In the genomic region with DNA sequence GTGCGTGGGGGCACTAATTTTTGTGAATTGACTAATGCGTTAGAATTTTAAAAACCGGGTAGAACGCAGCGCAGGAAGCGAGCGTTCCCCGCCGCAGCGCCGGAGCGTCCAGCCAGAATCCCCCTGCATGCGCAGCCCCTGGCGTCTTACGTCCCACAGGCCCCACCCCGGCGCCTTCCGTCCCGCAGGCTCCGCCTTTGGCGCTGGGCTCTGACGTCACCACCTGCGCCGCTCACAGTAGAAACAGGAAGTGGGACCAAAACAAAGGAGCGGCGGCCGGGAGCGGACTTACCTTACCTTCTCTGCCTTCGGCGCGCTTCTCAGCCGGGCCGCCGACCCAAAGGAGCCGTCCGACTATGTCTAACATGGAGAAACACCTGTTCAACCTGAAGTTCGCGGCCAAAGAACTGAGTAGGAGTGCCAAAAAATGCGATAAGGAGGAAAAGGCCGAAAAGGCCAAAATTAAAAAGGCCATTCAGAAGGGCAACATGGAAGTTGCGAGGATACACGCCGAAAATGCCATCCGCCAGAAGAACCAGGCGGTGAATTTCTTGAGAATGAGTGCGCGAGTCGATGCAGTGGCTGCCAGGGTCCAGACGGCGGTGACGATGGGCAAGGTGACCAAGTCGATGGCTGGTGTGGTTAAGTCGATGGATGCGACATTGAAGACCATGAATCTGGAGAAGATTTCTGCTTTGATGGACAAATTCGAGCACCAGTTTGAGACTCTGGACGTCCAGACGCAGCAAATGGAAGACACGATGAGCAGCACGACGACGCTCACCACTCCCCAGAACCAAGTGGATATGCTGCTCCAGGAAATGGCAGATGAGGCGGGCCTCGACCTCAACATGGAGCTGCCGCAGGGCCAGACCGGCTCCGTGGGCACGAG, we compare ENCODE assay signal across 1 cellular context.
TF ChIP-seq lines count a peak whose summit lies in the region.

TSS of gene CHMP1B (plus strand) at position 258 of the 892 bp plus-strand sequence. CDS start at position 357, 99 bp downstream.

TF ChIP-seq in HepG2, 621 proteins besides CTCF, POLR2A, EP300 and RAD21 (continued from another document and continues in another):
- TF ChIP-seq FOXK1 (CRISPR knock-in tag; IDR thresholded peaks at IDR 0.05; ENCODE audit: borderline replicate concordance, low read depth) (peak; percentile 100), REPIN1 (CRISPR knock-in tag; IDR thresholded peaks at IDR 0.05; ENCODE audit: borderline replicate concordance, low read depth) (no peak), ZNF556 (CRISPR knock-in tag; IDR thresholded peaks at IDR 0.05; ENCODE audit: borderline replicate concordance) (peak; percentile 94; the same call in 1 of the 2 replicates), FIP1L1 (IDR thresholded peaks at IDR 0.05; ENCODE audit: borderline replicate concordance, insufficient read depth, low read depth, low read length) (no peak), KAT7 (CRISPR knock-in tag; IDR thresholded peaks at IDR 0.05; ENCODE audit: borderline replicate concordance) (peak; percentile 87; the same call in 1 of the 2 replicates), ZNF589 (CRISPR knock-in tag; conservative IDR thresholded peaks at IDR 0.05) (no peak), FOSL1 (CRISPR knock-in tag; IDR thresholded peaks at IDR 0.05; ENCODE audit: borderline replicate concordance) (no peak), SIX1 (CRISPR knock-in tag; IDR thresholded peaks at IDR 0.05; ENCODE audit: borderline replicate concordance) (no peak; the same call in 1 of the 2 replicates), GMEB1 (CRISPR knock-in tag; IDR thresholded peaks at IDR 0.05; ENCODE audit: borderline replicate concordance) (peak; percentile 99), ZBTB4 (CRISPR knock-in tag; IDR thresholded peaks at IDR 0.05; ENCODE audit: borderline replicate concordance) (peak; percentile 91; the same call in 1 of the 2 replicates), ZNF232 (CRISPR knock-in tag; IDR thresholded peaks at IDR 0.05; ENCODE audit: borderline replicate concordance) (peak; percentile 57; the same call in 1 of the 2 replicates), ZNF552 (CRISPR knock-in tag; IDR thresholded peaks at IDR 0.05; ENCODE audit: borderline replicate concordance) (0 out of 2 replicates have a peak, but pooled peaks have one; percentile 48), SIX4 (CRISPR knock-in tag; IDR thresholded peaks at IDR 0.05) (peak; percentile 49; the same call in 1 of the 2 replicates), PRDM15 (CRISPR knock-in tag; IDR thresholded peaks at IDR 0.05) (peak; percentile 94), TBX2 (CRISPR knock-in tag; IDR thresholded peaks at IDR 0.05; ENCODE audit: borderline replicate concordance) (peak; percentile 63; the same call in 1 of the 2 replicates), ZNF546 (CRISPR knock-in tag; conservative IDR thresholded peaks at IDR 0.05) (peak; percentile 60; the same call in 1 of the 2 replicates), FOXO1 (CRISPR knock-in tag; IDR thresholded peaks at IDR 0.05) (peak; percentile 68), HIVEP1 (CRISPR knock-in tag; IDR thresholded peaks at IDR 0.05) (peak; percentile 59), SALL2 (CRISPR knock-in tag; IDR thresholded peaks at IDR 0.05) (peak; percentile 85; the same call in 1 of the 2 replicates), ZNF850 (CRISPR knock-in tag; conservative IDR thresholded peaks at IDR 0.05) (no peak), ZFY (CRISPR knock-in tag; IDR thresholded peaks at IDR 0.05) (peak; percentile 90), ZFX (CRISPR knock-in tag; IDR thresholded peaks at IDR 0.05; ENCODE audit: low read depth) (peak; percentile 87), FOXP4 (CRISPR knock-in tag; IDR thresholded peaks at IDR 0.05) (peak; percentile 59), ZNF207 (IDR thresholded peaks at IDR 0.05; ENCODE audit: borderline replicate concordance) (no peak), GABPA (IDR thresholded peaks at IDR 0.05; ENCODE audit: low read depth, low read length) (peak; percentile 46; the same call in 1 of the 2 replicates), GABPA (CRISPR knock-in tag; IDR thresholded peaks at IDR 0.05; ENCODE audit: low read depth) (peak; percentile 87), ZNF124 (CRISPR knock-in tag; IDR thresholded peaks at IDR 0.05) (peak; percentile 79; the same call in 1 of the 2 replicates), HMG20A (CRISPR knock-in tag; IDR thresholded peaks at IDR 0.05; ENCODE audit: borderline replicate concordance) (peak; percentile 43; the same call in 1 of the 2 replicates)
- TF ChIP-seq, protein P1, sequence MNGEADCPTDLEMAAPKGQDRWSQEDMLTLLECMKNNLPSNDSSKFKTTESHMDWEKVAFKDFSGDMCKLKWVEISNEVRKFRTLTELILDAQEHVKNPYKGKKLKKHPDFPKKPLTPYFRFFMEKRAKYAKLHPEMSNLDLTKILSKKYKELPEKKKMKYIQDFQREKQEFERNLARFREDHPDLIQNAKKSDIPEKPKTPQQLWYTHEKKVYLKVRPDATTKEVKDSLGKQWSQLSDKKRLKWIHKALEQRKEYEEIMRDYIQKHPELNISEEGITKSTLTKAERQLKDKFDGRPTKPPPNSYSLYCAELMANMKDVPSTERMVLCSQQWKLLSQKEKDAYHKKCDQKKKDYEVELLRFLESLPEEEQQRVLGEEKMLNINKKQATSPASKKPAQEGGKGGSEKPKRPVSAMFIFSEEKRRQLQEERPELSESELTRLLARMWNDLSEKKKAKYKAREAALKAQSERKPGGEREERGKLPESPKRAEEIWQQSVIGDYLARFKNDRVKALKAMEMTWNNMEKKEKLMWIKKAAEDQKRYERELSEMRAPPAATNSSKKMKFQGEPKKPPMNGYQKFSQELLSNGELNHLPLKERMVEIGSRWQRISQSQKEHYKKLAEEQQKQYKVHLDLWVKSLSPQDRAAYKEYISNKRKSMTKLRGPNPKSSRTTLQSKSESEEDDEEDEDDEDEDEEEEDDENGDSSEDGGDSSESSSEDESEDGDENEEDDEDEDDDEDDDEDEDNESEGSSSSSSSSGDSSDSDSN (CRISPR knock-in tag; IDR thresholded peaks at IDR 0.05), result peak; percentile 74
- TF ChIP-seq, protein P2, sequence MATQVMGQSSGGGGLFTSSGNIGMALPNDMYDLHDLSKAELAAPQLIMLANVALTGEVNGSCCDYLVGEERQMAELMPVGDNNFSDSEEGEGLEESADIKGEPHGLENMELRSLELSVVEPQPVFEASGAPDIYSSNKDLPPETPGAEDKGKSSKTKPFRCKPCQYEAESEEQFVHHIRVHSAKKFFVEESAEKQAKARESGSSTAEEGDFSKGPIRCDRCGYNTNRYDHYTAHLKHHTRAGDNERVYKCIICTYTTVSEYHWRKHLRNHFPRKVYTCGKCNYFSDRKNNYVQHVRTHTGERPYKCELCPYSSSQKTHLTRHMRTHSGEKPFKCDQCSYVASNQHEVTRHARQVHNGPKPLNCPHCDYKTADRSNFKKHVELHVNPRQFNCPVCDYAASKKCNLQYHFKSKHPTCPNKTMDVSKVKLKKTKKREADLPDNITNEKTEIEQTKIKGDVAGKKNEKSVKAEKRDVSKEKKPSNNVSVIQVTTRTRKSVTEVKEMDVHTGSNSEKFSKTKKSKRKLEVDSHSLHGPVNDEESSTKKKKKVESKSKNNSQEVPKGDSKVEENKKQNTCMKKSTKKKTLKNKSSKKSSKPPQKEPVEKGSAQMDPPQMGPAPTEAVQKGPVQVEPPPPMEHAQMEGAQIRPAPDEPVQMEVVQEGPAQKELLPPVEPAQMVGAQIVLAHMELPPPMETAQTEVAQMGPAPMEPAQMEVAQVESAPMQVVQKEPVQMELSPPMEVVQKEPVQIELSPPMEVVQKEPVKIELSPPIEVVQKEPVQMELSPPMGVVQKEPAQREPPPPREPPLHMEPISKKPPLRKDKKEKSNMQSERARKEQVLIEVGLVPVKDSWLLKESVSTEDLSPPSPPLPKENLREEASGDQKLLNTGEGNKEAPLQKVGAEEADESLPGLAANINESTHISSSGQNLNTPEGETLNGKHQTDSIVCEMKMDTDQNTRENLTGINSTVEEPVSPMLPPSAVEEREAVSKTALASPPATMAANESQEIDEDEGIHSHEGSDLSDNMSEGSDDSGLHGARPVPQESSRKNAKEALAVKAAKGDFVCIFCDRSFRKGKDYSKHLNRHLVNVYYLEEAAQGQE (IDR thresholded peaks at IDR 0.05; ENCODE audit: borderline replicate concordance in 1 of 2, low read depth in 1 of 2, low read length in 2 of 2), result peak in 1 of 2 experiments; percentile 21; a peak in 1 of 4 replicates
- TF ChIP-seq, protein P3, sequence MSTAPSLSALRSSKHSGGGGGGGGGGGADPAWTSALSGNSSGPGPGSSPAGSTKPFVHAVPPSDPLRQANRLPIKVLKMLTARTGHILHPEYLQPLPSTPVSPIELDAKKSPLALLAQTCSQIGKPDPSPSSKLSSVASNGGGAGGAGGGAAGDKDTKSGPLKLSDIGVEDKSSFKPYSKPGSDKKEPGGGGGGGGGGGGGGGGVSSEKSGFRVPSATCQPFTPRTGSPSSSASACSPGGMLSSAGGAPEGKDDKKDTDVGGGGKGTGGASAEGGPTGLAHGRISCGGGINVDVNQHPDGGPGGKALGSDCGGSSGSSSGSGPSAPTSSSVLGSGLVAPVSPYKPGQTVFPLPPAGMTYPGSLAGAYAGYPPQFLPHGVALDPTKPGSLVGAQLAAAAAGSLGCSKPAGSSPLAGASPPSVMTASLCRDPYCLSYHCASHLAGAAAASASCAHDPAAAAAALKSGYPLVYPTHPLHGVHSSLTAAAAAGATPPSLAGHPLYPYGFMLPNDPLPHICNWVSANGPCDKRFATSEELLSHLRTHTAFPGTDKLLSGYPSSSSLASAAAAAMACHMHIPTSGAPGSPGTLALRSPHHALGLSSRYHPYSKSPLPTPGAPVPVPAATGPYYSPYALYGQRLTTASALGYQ (CRISPR knock-in tag; IDR thresholded peaks at IDR 0.05), result peak; percentile 79
- TF ChIP-seq, protein P4, sequence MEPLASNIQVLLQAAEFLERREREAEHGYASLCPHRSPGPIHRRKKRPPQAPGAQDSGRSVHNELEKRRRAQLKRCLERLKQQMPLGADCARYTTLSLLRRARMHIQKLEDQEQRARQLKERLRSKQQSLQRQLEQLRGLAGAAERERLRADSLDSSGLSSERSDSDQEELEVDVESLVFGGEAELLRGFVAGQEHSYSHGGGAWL (CRISPR knock-in tag; IDR thresholded peaks at IDR 0.05), result peak; percentile 81
